In the genomic region with DNA sequence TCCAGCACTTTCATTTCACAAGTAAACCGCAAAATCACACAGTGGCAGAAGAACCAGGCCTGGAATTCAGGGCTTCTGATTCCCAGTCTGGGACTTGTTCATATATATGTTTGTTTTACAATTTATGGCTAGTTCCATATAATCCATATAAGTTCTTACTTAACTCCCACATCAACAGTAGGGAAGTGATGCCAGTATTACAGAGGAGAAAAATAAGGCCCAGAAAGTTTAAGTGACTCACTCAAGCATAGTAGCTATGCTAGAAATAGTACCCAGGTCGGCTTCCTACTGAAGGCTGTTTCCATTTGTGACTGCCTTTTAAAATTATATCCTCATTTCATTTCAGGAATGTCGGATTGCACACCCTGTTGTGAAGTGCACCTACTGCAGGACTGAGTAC, we compare ENCODE assay signal across 9 cellular contexts. TPM values are rescaled to one million over a fixed set of nuclear protein-coding genes. Genes with fewer than 3 reads are reported as not detected.
DNase-seq lines count a peak whose midpoint lies in the region; ATAC-seq and TF ChIP-seq lines count a peak whose summit lies in the region.
"Had no signal": no experiment of that assay in that cellular context is flagged by ENCODE, and none has a peak within 500 bp of the region (broad histone marks: within the 10 kb centered on the region; RNA-seq: fewer than 3 reads in every experiment).

No MANE protein-coding gene starts in this region.

- H3K4me3 Mint-ChIP-seq in activated CD4-positive, alpha-beta T cell treated with anti-CD3 and anti-CD28 coated beads for 36 hours: peak overlapping the region; percentile 78

- no peaks in the 10 kb centered on the region for H3K9me3 Mint-ChIP-seq in activated CD4-positive, alpha-beta T cell treated with anti-CD3 and anti-CD28 coated beads for 36 hours (ENCODE audit: low read depth)

- H3K4me2 ChIP-seq in skeletal muscle satellite cell (ENCODE audit: low read length): peak overlapping the region; percentile 88

- no peaks in the 10 kb centered on the region; the same call in 1 of the 2 replicates for H3K36me3 ChIP-seq in Panc1 (ENCODE audit: control insufficient read depth, insufficient read depth, low read length)
- H3K36me3 ChIP-seq in esophagus muscularis mucosa: peaks cover 4 to 43% (median 23%) of the 10 kb centered on the region in 4 donors
- no peaks in the 10 kb centered on the region for H3K36me3 ChIP-seq in skeletal muscle satellite cell (ENCODE audit: insufficient read depth, low read length)

- H3K27ac ChIP-seq in Panc1 (ENCODE audit: low read length) (peak overlapping the region; percentile 88), esophagus muscularis mucosa (replicated peaks in 1 of 4) (peak overlapping the region; percentile 95 to 99 (median 97))

- in situ Hi-C loops in Panc1 (cut with HindIII; ENCODE audit: low pct_unique_long_range_greater_than_20kb, low sequenced_read_pairs): no loop called here

- CTCF ChIA-PET in activated CD4-positive, alpha-beta T cell treated with anti-CD3 and anti-CD28 coated beads for 36 hours (lab: Charles Lee): interaction anchor here (1.5 kb wide), 1 partner anchor 19 kb away, joined by 3 read pairs; no protein-coding TSS in a partner anchor
- CTCF ChIA-PET in Panc1 (lab: Charles Lee): no interaction called here

- DNase-seq in activated CD4-positive, alpha-beta T cell treated with anti-CD3 and anti-CD28 coated beads for 36 hours: no peak
- no peak for DNase-seq in activated CD4-positive, alpha-beta T cell treated with anti-CD3 and anti-CD28 coated beads for 1 hour
- no peak for DNase-seq in Panc1 (ENCODE audit: low read depth, low spot score)
- DNase-seq in esophagus muscularis mucosa (ENCODE audit: extremely low spot score): no peak
- DNase-seq in NCI-H524 (lab: John Stamatoyannopoulos, UW): no peak
- DNase-seq: NCI-H2107 had no signal

- ATAC-seq in activated CD4-positive, alpha-beta T cell treated with anti-CD3 and anti-CD28 coated beads for 36 hours: no peak
- ATAC-seq in Panc1 (no peak), HG03521 (IDR thresholded peaks at IDR 0.05; ENCODE audit: unreplicated experiment) (no peak), GM19395 (IDR thresholded peaks at IDR 0.05; ENCODE audit: unreplicated experiment) (no peak)

- TF ChIP-seq EP300 in esophagus muscularis mucosa (IDR thresholded peaks at IDR 0.05): no peak

- H3K9me3 ChIP-seq in Panc1 (ENCODE audit: control insufficient read depth, insufficient read depth, low read depth, low read length): no peaks in the 10 kb centered on the region
- no peaks in the 10 kb centered on the region for H3K9me3 ChIP-seq in esophagus muscularis mucosa
- no peaks in the 10 kb centered on the region for H3K9me3 ChIP-seq in skeletal muscle satellite cell (replicated peaks; ENCODE audit: low read length)

- H3K27ac Mint-ChIP-seq in activated CD4-positive, alpha-beta T cell treated with anti-CD3 and anti-CD28 coated beads for 36 hours: no peak overlapping the region

- H3K36me3 Mint-ChIP-seq in activated CD4-positive, alpha-beta T cell treated with anti-CD3 and anti-CD28 coated beads for 36 hours (ENCODE audit: low read depth): peaks cover 11% of the 10 kb centered on the region

- POLR2A ChIA-PET in activated CD4-positive, alpha-beta T cell treated with anti-CD3 and anti-CD28 coated beads for 36 hours (lab: Charles Lee): no interaction called here
- POLR2A ChIA-PET in Panc1 (lab: Charles Lee): no interaction called here

- no peak for TF ChIP-seq POLR2A in esophagus muscularis mucosa (IDR thresholded peaks at IDR 0.05; ENCODE audit: low read depth)

- H3K4me1 ChIP-seq in Panc1 (ENCODE audit: control insufficient read depth, insufficient read depth, low read length) (peaks cover 11% of the 10 kb centered on the region; the same call in 1 of the 2 replicates), esophagus muscularis mucosa (peaks cover 13 to 42% (median 27%) of the 10 kb centered on the region in 4 donors), skeletal muscle satellite cell (ENCODE audit: control insufficient read depth, insufficient read depth, low read length) (peaks cover 16% of the 10 kb centered on the region)

- H3K4me1 Mint-ChIP-seq in activated CD4-positive, alpha-beta T cell treated with anti-CD3 and anti-CD28 coated beads for 36 hours: peaks cover 15% of the 10 kb centered on the region

- BruUV-seq in Panc1 (replicated peaks; lab: Mats Ljungman, UMichigan): no TSS peak

- no peaks in the 10 kb centered on the region for H3K27me3 Mint-ChIP-seq in activated CD4-positive, alpha-beta T cell treated with anti-CD3 and anti-CD28 coated beads for 36 hours

- WGBS in esophagus muscularis mucosa: 47% methylated on average over 3 of the region's 3 CpGs

- intact Hi-C loops in activated CD4-positive, alpha-beta T cell treated with anti-CD3 and anti-CD28 coated beads for 36 hours (cut with DNase I, micrococcal nuclease): loop anchor here (5.0 kb wide), 2 partner anchors 55 to 940 kb away; a partner anchor contains a TSS
- intact Hi-C loops in Panc1 (cut with micrococcal nuclease; ENCODE audit: unreplicated experiment) (no loop called here), esophagus muscularis mucosa (cut with DNase I) (loop anchor here (5.0 to 10.0 kb wide), 3 partner anchors 45 to 108 kb away; a partner anchor contains a TSS)

- H3K27me3 ChIP-seq in Panc1 (ENCODE audit: control insufficient read depth, insufficient read depth, low read length) (no peaks in the 10 kb centered on the region), esophagus muscularis mucosa (no peaks in the 10 kb centered on the region), skeletal muscle satellite cell (ENCODE audit: control insufficient read depth, insufficient read depth, low read length) (no peaks in the 10 kb centered on the region)

- H3K4me3 ChIP-seq in Panc1 (ENCODE audit: low read depth in 2 of 2, low read length in 2 of 2): peak overlapping the region; percentile 73 to 90
- H3K4me3 ChIP-seq in esophagus muscularis mucosa: peak overlapping the region in 3 of 4 donors; percentile 96 to 100 (median 98)
- H3K4me3 ChIP-seq in skeletal muscle satellite cell (ENCODE audit: low read length): peak overlapping the region; percentile 91

- H3K9ac ChIP-seq in skeletal muscle satellite cell (ENCODE audit: low read depth, low read length): peak overlapping the region; percentile 86

- TF ChIP-seq CTCF in Panc1 (IDR thresholded peaks at IDR 0.05): no peak
- TF ChIP-seq CTCF in esophagus muscularis mucosa (IDR thresholded peaks at IDR 0.05): no peak

RNA-seq across cellular contexts. Expression of a gene that starts 1.4 kb away (rescaled TPM):
- total RNA-seq in activated CD4-positive, alpha-beta T cell treated with anti-CD3 and anti-CD28 coated beads for 36 hours: 1 to 10 TPM; 7.4 to 8.1 TPM
- total RNA-seq in Panc1 (2021; ENCODE audit: unreplicated experiment) (15.4 TPM), esophagus muscularis mucosa (10 to 100 TPM; 15.6 to 17.4 (median 16.6) TPM)
- 7.2 TPM for polyA plus RNA-seq in Panc1 (2012; ENCODE audit: insufficient read length)
- 9.6 and 11.1 TPM in 2 replicates for total RNA-seq in skeletal muscle satellite cell (2012; rRNA removed)

RNA-seq across cellular contexts. Expression of a gene that starts 45.9 kb away (rescaled TPM):
- 10 to 100 TPM; 26.8 to 37.4 TPM for total RNA-seq in activated CD4-positive, alpha-beta T cell treated with anti-CD3 and anti-CD28 coated beads for 36 hours
- total RNA-seq in Panc1 (2021; ENCODE audit: unreplicated experiment) (25.3 TPM), esophagus muscularis mucosa (10 to 100 TPM; 44.0 to 76.7 (median 56.1) TPM)
- polyA plus RNA-seq in Panc1 (2012; ENCODE audit: insufficient read length): 21.2 TPM
- total RNA-seq in skeletal muscle satellite cell (2012; rRNA removed): 43.1 and 48.3 TPM in 2 replicates

RNA-seq across cellular contexts. Expression of a gene that starts 55.1 kb away (rescaled TPM):
- total RNA-seq in activated CD4-positive, alpha-beta T cell treated with anti-CD3 and anti-CD28 coated beads for 36 hours: 10 to 100 TPM; 41.8 to 62.5 TPM
- total RNA-seq in Panc1 (2021; ENCODE audit: unreplicated experiment) (39.1 TPM), esophagus muscularis mucosa (10 to 100 TPM; 33.2 to 86.3 (median 70.2) TPM)
- 42.2 TPM for polyA plus RNA-seq in Panc1 (2012; ENCODE audit: insufficient read length)
- 12.4 and 62.0 TPM in 2 replicates for total RNA-seq in skeletal muscle satellite cell (2012; rRNA removed)
